ENCODE assay signal across 19 cellular contexts in genomic region chr9:93236541-93237206, GRCh38. TPM values are rescaled to one million over a fixed set of nuclear protein-coding genes. Genes with fewer than 3 reads are reported as not detected.
DNase-seq lines count a peak whose midpoint lies in the region; ATAC-seq and TF ChIP-seq lines count a peak whose summit lies in the region.
"Had no signal": no experiment of that assay in that cellular context is flagged by ENCODE, and none has a peak within 500 bp of the region (broad histone marks: within the 10 kb centered on the region; RNA-seq: fewer than 3 reads in every experiment).

No MANE protein-coding gene starts in this region.

- H3K9me3 Mint-ChIP-seq in naive thymus-derived CD4-positive, alpha-beta T cell: peaks cover 4 to 15% (median 8%) of the 10 kb centered on the region in 11 donors

- no peak overlapping the region for H3K4me3 ChIP-seq in right cardiac atrium (ENCODE audit: low read length)
- no peak overlapping the region for H3K4me3 ChIP-seq in naive thymus-derived CD4-positive, alpha-beta T cell (ENCODE audit: low read length)
- H3K4me3 ChIP-seq in vagina: no peak overlapping the region
- H3K4me3 ChIP-seq: GM23248, HAP-1 had no signal

- H3K36me3 ChIP-seq in naive thymus-derived CD4-positive, alpha-beta T cell (ENCODE audit: control insufficient read depth in 2 of 3, insufficient read depth in 3 of 3, low read length in 3 of 3): no peaks in the 10 kb centered on the region
- H3K36me3 ChIP-seq in vagina: no peaks in the 10 kb centered on the region

- peaks cover 0 to 9% (median 9%) of the 10 kb centered on the region in 5 donors for H3K36me3 Mint-ChIP-seq in naive thymus-derived CD4-positive, alpha-beta T cell

- TF ChIP-seq POLR2A in vagina (IDR thresholded peaks at IDR 0.05): no peak

- CTCF ChIA-PET in naive thymus-derived CD4-positive, alpha-beta T cell (lab: Charles Lee): interaction anchor here (0.6 kb wide), 1 partner anchor 13 kb away, joined by 3 read pairs; no protein-coding TSS in a partner anchor

- H3K27ac ChIP-seq in right cardiac atrium (ENCODE audit: low read length): no peak overlapping the region
- no peak overlapping the region for H3K27ac ChIP-seq in naive thymus-derived CD4-positive, alpha-beta T cell (ENCODE audit: low read depth, low read length)
- H3K27ac ChIP-seq in vagina: no peak overlapping the region
- H3K27ac ChIP-seq: GM23248 had no signal

- peaks cover 0 to 23% (median 9%) of the 10 kb centered on the region in 5 donors for H3K27me3 Mint-ChIP-seq in naive thymus-derived CD4-positive, alpha-beta T cell

- ATAC-seq in right cardiac atrium: no peak
- peak; percentile 59 for ATAC-seq in naive thymus-derived CD4-positive, alpha-beta T cell

- 81% methylated on average over 15 of the region's 15 CpGs for WGBS in right cardiac atrium

- DNase-seq in right cardiac atrium (peak in 2 of 3 donors; percentile 43 to 58), cardiac septum (ENCODE audit: low spot score) (no peak), G401 (ENCODE audit: low spot score) (no peak), vagina (ENCODE audit: extremely low spot score in 2 of 2) (no peak), head of caudate nucleus (no peak)
- DNase-seq in activated gamma-delta T cell treated with anti-CD3 and anti-CD28 coated beads, Interleukin-2, amount 50 U/mL, for 16 hours (ENCODE audit: low read depth): peak; percentile 17
- DNase-seq in naive thymus-derived CD4-positive, alpha-beta T cell: no peak
- DNase-seq: ACHN, C1 segment of cervical spinal cord, DMS 273 treated with DMSO at 0.1 percent for 48 hours, EL, GM23248, NCI-H1105 treated with DMSO at 0.1 percent for 48 hours, NCI-H1694, NCI-H2081 treated with DMSO at 0.1 percent for 48 hours, NCI-H446 treated with DMSO at 0.1 percent for 48 hours, NCI-H69 had no signal

- H3K9me3 ChIP-seq in right cardiac atrium (ENCODE audit: control insufficient read depth, low read length) (no peaks in the 10 kb centered on the region), vagina (no peaks in the 10 kb centered on the region)
- peaks cover 0 to 7% (median 0%) of the 10 kb centered on the region in 3 experiments for H3K9me3 ChIP-seq in naive thymus-derived CD4-positive, alpha-beta T cell (ENCODE audit: control insufficient read depth in 2 of 3, low read length in 3 of 3)
- H3K9me3 ChIP-seq: HAP-1 had no signal

- peak overlapping the region in 1 of 9 donors; percentile 48 for H3K27ac Mint-ChIP-seq in naive thymus-derived CD4-positive, alpha-beta T cell

- no peak for TF ChIP-seq CTCF in vagina (IDR thresholded peaks at IDR 0.05)

- in situ Hi-C loops in G401 (cut with HindIII; ENCODE audit: low sequenced_read_pairs): no loop called here

- no peak overlapping the region for H3K4me3 Mint-ChIP-seq in naive thymus-derived CD4-positive, alpha-beta T cell

- H3K27me3 ChIP-seq in right cardiac atrium (ENCODE audit: control insufficient read depth, insufficient read depth): no peaks in the 10 kb centered on the region
- no peaks in the 10 kb centered on the region for H3K27me3 ChIP-seq in naive thymus-derived CD4-positive, alpha-beta T cell (ENCODE audit: control insufficient read depth in 2 of 2, insufficient read depth in 2 of 2, low read length in 2 of 2)
- no peaks in the 10 kb centered on the region for H3K27me3 ChIP-seq in vagina

- H3K4me1 Mint-ChIP-seq in naive thymus-derived CD4-positive, alpha-beta T cell: peaks cover 0 to 14% (median 10%) of the 10 kb centered on the region in 7 donors

- intact Hi-C loops in right cardiac atrium (cut with DNase I): no loop called here
- intact Hi-C loops in cardiac septum (cut with DNase I): no loop called here
- intact Hi-C loops in naive thymus-derived CD4-positive, alpha-beta T cell (cut with micrococcal nuclease): no loop called here
- intact Hi-C loops in vagina (cut with DNase I): no loop called here
- intact Hi-C loops in head of caudate nucleus (cut with DNase I): no loop called here

- H3K4me1 ChIP-seq in right cardiac atrium (ENCODE audit: control insufficient read depth, insufficient read depth, low read length): no peaks in the 10 kb centered on the region
- H3K4me1 ChIP-seq in naive thymus-derived CD4-positive, alpha-beta T cell (ENCODE audit: control insufficient read depth in 2 of 2, insufficient read depth in 2 of 2, low read length in 2 of 2): peaks cover 0 to 17% of the 10 kb centered on the region in 2 donors
- peaks cover 6% of the 10 kb centered on the region for H3K4me1 ChIP-seq in vagina

- POLR2A ChIA-PET in naive thymus-derived CD4-positive, alpha-beta T cell (lab: Charles Lee): no interaction called here

RNA-seq across cellular contexts. Expression of gene WNK2, which starts 52.7 kb away (rescaled TPM):
- total RNA-seq in right cardiac atrium (100 to 1,000 TPM; 217 to 322 (median 278) TPM), cardiac septum (123 TPM), vagina (24.8 TPM)
- polyA plus RNA-seq in right cardiac atrium: 167 TPM
- total RNA-seq in naive thymus-derived CD4-positive, alpha-beta T cell: under 1 TPM in 4 of 5 experiments, not detected in 1; 0.32 to 0.83 (median 0.46) TPM
- not detected for polyA plus RNA-seq in naive thymus-derived CD4-positive, alpha-beta T cell
- total RNA-seq in G401 (2014; rRNA removed; shearing (Covaris generic)): 5.8 and 8.9 TPM in 2 replicates
- total RNA-seq: GM23248, RPMI7951 had no signal
- polyA plus RNA-seq: GM23248 had no signal

Comparison
In these comparisons a context has a peak if more than half of its experiments do, and no peak if none do; other contexts are left out.
1. DNase-seq: peak in right cardiac atrium (2 of 3) and activated gamma-delta T cell treated with anti-CD3 and anti-CD28 coated beads, Interleukin-2, amount 50 U/mL, for 16 hours (single experiment); none in cardiac septum (single experiment), naive thymus-derived CD4-positive, alpha-beta T cell (0 of 9), G401 (single experiment), vagina (0 of 2) and head of caudate nucleus (0 of 42).